ENCODE assay signal across 26 cellular contexts in genomic region chr1:68481041-68481440, GRCh38. TPM values are rescaled to one million over a fixed set of nuclear protein-coding genes. Genes with fewer than 3 reads are reported as not detected.
"Had no signal": no experiment of that assay in that cellular context is flagged by ENCODE, and none has a peak within 500 bp of the region (broad histone marks: within the 10 kb centered on the region; RNA-seq: fewer than 3 reads in every experiment).

No MANE protein-coding gene starts in this region.

- H3K36me3 ChIP-seq: colonic mucosa, left lung, thoracic aorta, vagina had no signal

- H3K9me3 Mint-ChIP-seq: activated CD4-positive, alpha-beta memory T cell treated with anti-CD3 and anti-CD28 coated beads for 36 hours; activated naive CD4-positive, alpha-beta T cell treated with anti-CD3 and anti-CD28 coated beads, Interleukin-2, amount 10 ng/mL, durations not matched to agents 7 days and 5 days; central memory CD8-positive, alpha-beta T cell; naive thymus-derived CD4-positive, alpha-beta T cell; neural crest cell; T-helper 1 cell treated with Interleukin-12 subunit alpha and Interleukin-12 subunit beta and Interleukin-4 antibody, amounts not matched to agents 30 μg/mL and 1 μg/mL, for 36 hours; type B pancreatic cell had no signal

- DNase-seq: activated CD4-positive, alpha-beta memory T cell treated with anti-CD3 and anti-CD28 coated beads for 36 hours; activated CD4-positive, alpha-beta T cell treated with anti-CD3 and anti-CD28 coated beads for 48 hours; activated effector memory CD4-positive, alpha-beta T cell treated with anti-CD3 and anti-CD28 coated beads, Interleukin-2, amount 50 U/mL, for 16 hours; activated naive CD4-positive, alpha-beta T cell treated with anti-CD3 and anti-CD28 coated beads, Interleukin-2, amount 10 ng/mL, durations not matched to agents 7 days and 5 days; anterior cingulate cortex; colonic mucosa; dorsolateral prefrontal cortex; foreskin keratinocyte; left lung; naive thymus-derived CD4-positive, alpha-beta T cell; occipital lobe; posterior cingulate gyrus; retina; spleen; stimulated activated CD4-positive, alpha-beta T cell treated with anti-CD3 and anti-CD28 coated beads, Interleukin-4, amount 100 ng/mL, for 24 hours; stimulated activated naive CD4-positive, alpha-beta T cell treated with Interleukin-2 at 50 U/mL for 16 hours; T1000 had no signal

- H3K27me3 Mint-ChIP-seq: activated CD4-positive, alpha-beta memory T cell treated with anti-CD3 and anti-CD28 coated beads for 36 hours; activated naive CD4-positive, alpha-beta T cell treated with anti-CD3 and anti-CD28 coated beads, Interleukin-2, amount 10 ng/mL, durations not matched to agents 7 days and 5 days; central memory CD8-positive, alpha-beta T cell; naive thymus-derived CD4-positive, alpha-beta T cell; type B pancreatic cell had no signal

- H3K27me3 ChIP-seq: colonic mucosa, dorsolateral prefrontal cortex, foreskin keratinocyte, left lung, spleen, vagina had no signal

- H3K9me3 ChIP-seq: colonic mucosa, left lung, spleen, thoracic aorta, vagina had no signal

- H3K4me3 Mint-ChIP-seq: activated CD4-positive, alpha-beta memory T cell treated with anti-CD3 and anti-CD28 coated beads for 36 hours; activated naive CD4-positive, alpha-beta T cell treated with anti-CD3 and anti-CD28 coated beads, Interleukin-2, amount 10 ng/mL, durations not matched to agents 7 days and 5 days; central memory CD8-positive, alpha-beta T cell; naive thymus-derived CD4-positive, alpha-beta T cell; neural crest cell; T-helper 1 cell treated with Interleukin-12 subunit alpha and Interleukin-12 subunit beta and Interleukin-4 antibody, amounts not matched to agents 30 μg/mL and 1 μg/mL, for 36 hours; type B pancreatic cell had no signal

- H3K27ac ChIP-seq: colonic mucosa, dorsolateral prefrontal cortex, foreskin keratinocyte, left lung, spleen, thoracic aorta, vagina had no signal

- H3K27ac Mint-ChIP-seq: activated CD4-positive, alpha-beta memory T cell treated with anti-CD3 and anti-CD28 coated beads for 36 hours; activated naive CD4-positive, alpha-beta T cell treated with anti-CD3 and anti-CD28 coated beads, Interleukin-2, amount 10 ng/mL, durations not matched to agents 7 days and 5 days; naive thymus-derived CD4-positive, alpha-beta T cell; T-helper 1 cell treated with Interleukin-12 subunit alpha and Interleukin-12 subunit beta and Interleukin-4 antibody, amounts not matched to agents 30 μg/mL and 1 μg/mL, for 36 hours; type B pancreatic cell had no signal

- H3K4me1 ChIP-seq: colonic mucosa, foreskin keratinocyte, left lung, spleen, vagina had no signal

- ATAC-seq: foreskin keratinocyte; left lung; naive thymus-derived CD4-positive, alpha-beta T cell had no signal

- H3K4me3 ChIP-seq: colonic mucosa, dorsolateral prefrontal cortex, left lung, spleen, thoracic aorta, vagina had no signal

- H3K4me1 Mint-ChIP-seq: activated naive CD4-positive, alpha-beta T cell treated with anti-CD3 and anti-CD28 coated beads, Interleukin-2, amount 10 ng/mL, durations not matched to agents 7 days and 5 days; naive thymus-derived CD4-positive, alpha-beta T cell; neural crest cell had no signal

RNA-seq across cellular contexts. Expression of gene DEPDC1, which starts 15.8 kb away (rescaled TPM):
- total RNA-seq: thoracic aorta had no signal

RNA-seq across cellular contexts. Expression of gene RPE65, which starts 31.3 kb away (rescaled TPM):
- total RNA-seq: activated CD4-positive, alpha-beta memory T cell treated with anti-CD3 and anti-CD28 coated beads for 36 hours; colonic mucosa; foreskin keratinocyte; glomerular endothelial cell; kidney epithelial cell; left lung; lung microvascular endothelial cell; naive thymus-derived CD4-positive, alpha-beta T cell; neural crest cell; thoracic aorta; vagina had no signal
